In the genomic region with DNA sequence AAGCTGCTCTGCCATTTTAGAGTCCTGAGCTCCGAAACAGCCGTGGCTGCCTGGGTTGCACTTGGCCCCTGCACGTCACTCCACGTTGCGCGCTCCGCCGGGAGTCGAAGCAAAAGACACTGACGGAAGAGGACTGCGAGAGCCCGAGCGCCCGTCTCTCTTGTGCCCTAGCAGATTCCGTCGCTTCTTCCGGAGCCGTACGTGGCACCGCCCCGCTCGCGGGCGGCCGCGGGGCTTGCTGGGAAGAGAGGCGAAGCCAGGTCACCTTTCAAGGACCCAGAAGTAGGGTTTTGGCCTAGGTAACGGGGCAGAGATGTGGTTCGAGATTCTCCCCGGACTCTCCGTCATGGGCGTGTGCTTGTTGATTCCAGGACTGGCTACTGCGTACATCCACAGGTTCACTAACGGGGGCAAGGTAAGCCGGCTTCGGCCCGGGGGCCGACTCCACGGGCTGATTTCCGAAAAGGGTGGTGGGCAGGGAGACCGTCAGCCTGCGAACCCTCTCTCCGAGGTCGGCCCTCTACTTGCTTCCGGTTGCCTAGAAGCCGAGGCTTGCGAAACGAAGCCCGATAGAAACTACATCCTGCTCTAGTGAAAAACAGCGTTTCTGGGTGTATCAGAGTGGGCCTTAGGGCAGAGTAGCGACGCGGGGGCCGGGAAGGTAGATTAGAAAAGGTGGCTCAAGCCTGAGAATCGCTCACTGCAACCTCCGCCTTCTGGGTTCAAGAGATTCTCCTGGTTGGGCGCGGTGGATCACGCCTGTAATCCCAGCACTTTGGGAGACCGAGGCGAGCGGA, we compare ENCODE assay signal across 8 cellular contexts.
A peak's percentile ranks its signal among the peaks of the same experiment; 100 is the strongest.
DNase-seq lines count a peak whose midpoint lies in the region; ATAC-seq lines count a peak whose summit lies in the region.

A gene (plus strand): TSS at position 234 of the 797 bp plus-strand sequence. CDS start 80 bp downstream, at position 314.
A gene (minus strand): TSS at position 135 of the 797 bp plus-strand sequence. CDS start 120 bp downstream, at position 15.

- peak within 1 kb of the TSS; percentile 83 for H3K27ac ChIP-seq in caudate nucleus (ENCODE audit: low read depth, low read length)

- ATAC-seq in GM18909 (IDR thresholded peaks at IDR 0.05; ENCODE audit: poor library complexity, unreplicated experiment), result peak; percentile 90
- ATAC-seq in HG03159 (IDR thresholded peaks at IDR 0.05; ENCODE audit: unreplicated experiment), result peak; percentile 86

- peak; percentile 80 for DNase-seq in AG08395 (ENCODE audit: low spot score)
- peak; percentile 90 for DNase-seq in NCI-H345 (lab: John Stamatoyannopoulos, UW)
- peak; percentile 50 to 77 (median 64) for DNase-seq in activated CD4-positive, CD25-positive, alpha-beta regulatory T cell (lab: John Stamatoyannopoulos, UW)
- peak in 60 of 61 donors; percentile 7 to 89 (median 72) for DNase-seq in caudate nucleus (lab: John Stamatoyannopoulos, UW)
- peak; percentile 85 for DNase-seq in iris pigment epithelial cell (ENCODE audit: low read depth)
- DNase-seq in stimulated activated CD4-positive, alpha-beta T cell treated with anti-CD3 and anti-CD28 coated beads, Interleukin-12 subunit alpha, Interleukin-12 subunit beta, amount 100 ng/mL, for 4 hours, result peak; percentile 72

Comparison
In these comparisons a context has a peak if more than half of its experiments do, and no peak if none do; other contexts are left out.
1. Peak in every context shown above with its lines: DNase-seq, ATAC-seq and H3K27ac ChIP-seq.